In the genomic region with DNA sequence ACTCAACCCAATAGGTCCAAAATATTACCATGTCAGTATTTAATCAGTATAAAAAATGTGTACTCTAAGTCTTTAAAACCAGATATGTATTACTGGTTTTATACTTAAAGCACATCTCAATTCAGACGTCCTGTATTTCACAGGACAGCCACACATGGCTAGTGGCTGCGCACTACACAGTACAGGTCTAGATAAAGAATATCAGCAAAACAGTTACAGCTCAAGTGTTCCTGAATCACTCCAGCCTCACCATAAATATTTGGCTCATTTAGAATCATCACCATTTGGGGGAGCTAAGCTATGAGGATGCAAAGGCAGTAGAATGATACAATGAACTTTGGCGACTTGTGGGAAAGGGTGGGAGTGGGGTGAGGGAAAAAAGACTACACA, we compare ENCODE assay signal across 29 cellular contexts.
"Had no signal": no experiment of that assay in that cellular context is flagged by ENCODE, and none has a peak within 500 bp of the region (broad histone marks: within the 10 kb centered on the region; RNA-seq: fewer than 3 reads in every experiment).

No MANE protein-coding gene starts in this region.

- H3K27ac ChIP-seq: ascending aorta, cardiac muscle cell, Peyer's patch, SJCRH30, SK-N-MC, WERI-Rb-1 had no signal

- H3K4me3 ChIP-seq: ascending aorta, cardiac muscle cell, Peyer's patch, SJCRH30, SK-N-MC had no signal

- H3K27me3 ChIP-seq: ascending aorta, cardiac muscle cell, Peyer's patch, SJCRH30 had no signal

- DNase-seq: activated CD4-positive, alpha-beta T cell treated with anti-CD3 and anti-CD28 coated beads for 1 hour; activated CD4-positive, alpha-beta T cell treated with anti-CD3 and anti-CD28 coated beads for 48 hours; activated CD4-positive, CD25-positive, alpha-beta regulatory T cell; activated CD8-positive, alpha-beta T cell treated with anti-CD3 and anti-CD28 coated beads for 36 hours; activated effector memory CD4-positive, alpha-beta T cell treated with anti-CD3 and anti-CD28 coated beads, Interleukin-2, amount 50 U/mL, for 16 hours; activated naive CD4-positive, alpha-beta T cell; activated naive CD8-positive, alpha-beta T cell treated with anti-CD3 and anti-CD28 coated beads, Interleukin-2, amount 10 ng/mL, durations not matched to agents 7 days and 5 days; activated T-cell treated with anti-CD3 and anti-CD28 coated beads, Interleukin-2, amount 50 U/mL, for 1 hour; activated T-cell treated with anti-CD3 and anti-CD28 coated beads, Interleukin-2, amount 50 U/mL, for 72 hours; amygdala; KG1; NCI-H1092 treated with DMSO at 0.1 percent for 48 hours; NCI-H1417; NCI-H146; NCI-H187; NCI-H2029 treated with DMSO at 0.1 percent for 48 hours; NCI-H446; NCI-H510A treated with DMSO at 0.1 percent for 48 hours; NCI-H526 treated with DMSO at 0.1 percent for 48 hours; NCI-H774; Peyer's patch; RPMI8226; SHP77; SJCRH30; T1000; WERI-Rb-1 had no signal

- H3K4me1 ChIP-seq: ascending aorta, Peyer's patch had no signal

- H3K9me3 ChIP-seq: ascending aorta, Peyer's patch, SJCRH30 had no signal
